In the genomic region with DNA sequence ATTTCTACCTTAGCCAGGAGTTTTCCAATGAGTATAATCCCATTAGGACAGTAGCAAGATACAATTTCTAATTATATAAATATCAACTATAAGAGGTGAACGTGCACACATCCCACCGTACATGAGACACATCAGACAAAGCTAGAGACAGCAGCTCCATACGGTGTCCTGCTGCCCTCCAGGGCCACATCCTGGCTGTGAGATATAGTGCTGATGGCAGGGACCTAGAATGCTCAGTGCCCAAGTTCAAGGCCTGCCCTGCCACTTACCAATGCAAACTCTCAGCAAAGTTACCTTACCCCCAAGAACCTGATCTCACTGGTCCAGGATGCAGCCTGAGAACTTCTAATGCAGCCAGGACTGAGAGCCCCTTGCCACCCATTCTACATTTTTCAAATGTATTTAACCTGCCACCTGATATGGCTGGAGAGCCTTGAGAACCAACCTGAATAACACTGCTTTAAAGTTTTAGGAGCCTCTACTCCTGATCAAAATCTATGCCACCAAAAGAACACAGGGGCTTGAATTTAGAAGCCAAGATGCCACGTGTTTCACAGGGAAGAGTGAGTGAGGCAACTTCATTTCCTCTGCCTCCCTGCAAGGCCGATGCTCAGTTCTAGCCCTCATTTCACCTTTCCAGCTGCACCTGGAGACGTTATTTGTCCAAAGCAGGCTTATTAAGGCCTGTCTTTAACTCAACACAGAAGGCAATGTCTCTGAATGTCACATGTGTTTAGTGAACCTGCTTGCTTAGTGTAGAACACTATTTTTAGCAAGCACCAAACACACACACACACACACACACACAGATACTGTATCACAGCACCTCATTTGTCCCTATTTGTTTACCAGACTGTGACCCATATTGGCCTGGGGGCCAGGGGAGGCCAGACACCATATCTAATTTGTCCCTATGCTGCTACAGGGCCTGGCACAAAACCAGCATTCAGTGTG, we compare ENCODE assay signal across 13 cellular contexts. TPM values are rescaled to one million over a fixed set of nuclear protein-coding genes. Genes with fewer than 3 reads are reported as not detected.
A peak's percentile ranks its signal among the peaks of the same experiment; 100 is the strongest.
DNase-seq lines count a peak whose midpoint lies in the region; ATAC-seq and TF ChIP-seq lines count a peak whose summit lies in the region.
"Had no signal": no experiment of that assay in that cellular context is flagged by ENCODE, and none has a peak within 500 bp of the region (broad histone marks: within the 10 kb centered on the region; RNA-seq: fewer than 3 reads in every experiment).

No MANE protein-coding gene starts in this region.

- intact Hi-C loops in sigmoid colon (cut with DNase I): no loop called here

- H3K4me1 ChIP-seq in sigmoid colon: peaks cover 0 to 30% (median 27%) of the 10 kb centered on the region in 4 donors
- H3K4me1 ChIP-seq: HAP-1 had no signal

- no peak overlapping the region for H3K4me3 ChIP-seq in sigmoid colon
- H3K4me3 ChIP-seq: HAP-1, thyroid gland had no signal

- TF ChIP-seq CTCF in sigmoid colon (IDR thresholded peaks at IDR 0.05): no peak

- H3K9me3 ChIP-seq in sigmoid colon: no peaks in the 10 kb centered on the region
- H3K9me3 ChIP-seq: HAP-1, thyroid gland had no signal

- H3K27ac Mint-ChIP-seq in activated T-cell treated with anti-CD3 and anti-CD28 coated beads, Interleukin-2, amount 50 U/mL, for 24 hours: peak overlapping the region; percentile 100
- H3K27ac Mint-ChIP-seq in activated T-cell treated with anti-CD3 and anti-CD28 coated beads, Interleukin-2, amount 50 U/mL, for 72 hours: peak overlapping the region; percentile 72

- no peaks in the 10 kb centered on the region for H3K27me3 Mint-ChIP-seq in activated T-cell treated with anti-CD3 and anti-CD28 coated beads, Interleukin-2, amount 50 U/mL, for 24 hours
- no peaks in the 10 kb centered on the region for H3K27me3 Mint-ChIP-seq in activated T-cell treated with anti-CD3 and anti-CD28 coated beads, Interleukin-2, amount 50 U/mL, for 72 hours (ENCODE audit: low read depth)

- DNase-seq in activated T-cell treated with anti-CD3 and anti-CD28 coated beads, Interleukin-2, amount 50 U/mL, for 24 hours: no peak
- DNase-seq in activated T-cell treated with anti-CD3 and anti-CD28 coated beads for 4 hours (no peak), NCI-H2029 treated with DMSO at 0.1 percent for 48 hours (lab: John Stamatoyannopoulos, UW) (peak; percentile 95), sigmoid colon (peak; percentile 29), NCI-H82 treated with DMSO at 0.1 percent for 48 hours (lab: John Stamatoyannopoulos, UW; ENCODE audit: unreplicated experiment) (no peak)
- no peak for DNase-seq in activated T-cell treated with anti-CD3 and anti-CD28 coated beads, Interleukin-2, amount 50 U/mL, for 72 hours
- DNase-seq: left colon; NCI-H1930; stimulated activated CD4-positive, alpha-beta T cell treated with anti-CD3 and anti-CD28 coated beads, Interleukin-4, amount 100 ng/mL, for 4 hours; thyroid gland had no signal

- peak overlapping the region; percentile 60 for H3K4me3 Mint-ChIP-seq in activated T-cell treated with anti-CD3 and anti-CD28 coated beads, Interleukin-2, amount 50 U/mL, for 24 hours
- peak overlapping the region; percentile 66 to 71 for H3K4me3 Mint-ChIP-seq in activated T-cell treated with anti-CD3 and anti-CD28 coated beads, Interleukin-2, amount 50 U/mL, for 72 hours

- no peak for TF ChIP-seq POLR2A in sigmoid colon (IDR thresholded peaks at IDR 0.05)

- H3K9me3 Mint-ChIP-seq in activated T-cell treated with anti-CD3 and anti-CD28 coated beads, Interleukin-2, amount 50 U/mL, for 24 hours: no peaks in the 10 kb centered on the region
- no peaks in the 10 kb centered on the region for H3K9me3 Mint-ChIP-seq in activated T-cell treated with anti-CD3 and anti-CD28 coated beads, Interleukin-2, amount 50 U/mL, for 72 hours

- no peak for ATAC-seq in activated T-cell treated with anti-CD3 and anti-CD28 coated beads, Interleukin-2, amount 50 U/mL, for 72 hours (replicated peaks in 1 of 2)
- ATAC-seq in GM21447 (IDR thresholded peaks at IDR 0.05; ENCODE audit: unreplicated experiment) (no peak), GM21737 (IDR thresholded peaks at IDR 0.05; ENCODE audit: unreplicated experiment) (no peak)
- ATAC-seq: left colon had no signal

- no peaks in the 10 kb centered on the region for H3K27me3 ChIP-seq in sigmoid colon
- H3K27me3 ChIP-seq: thyroid gland had no signal

- WGBS in sigmoid colon, 2 donors: 54 to 59% methylated on average over 6 of the region's 6 CpGs

- peaks cover 91% of the 10 kb centered on the region for H3K36me3 Mint-ChIP-seq in activated T-cell treated with anti-CD3 and anti-CD28 coated beads, Interleukin-2, amount 50 U/mL, for 24 hours (ENCODE audit: low read depth)
- H3K36me3 Mint-ChIP-seq in activated T-cell treated with anti-CD3 and anti-CD28 coated beads, Interleukin-2, amount 50 U/mL, for 72 hours (ENCODE audit: insufficient read depth in 2 of 2): peaks cover 10% of the 10 kb centered on the region in 2 donors

- H3K36me3 ChIP-seq in sigmoid colon: no peaks in the 10 kb centered on the region
- H3K36me3 ChIP-seq: HAP-1, thyroid gland had no signal

- peaks cover 94% of the 10 kb centered on the region for H3K4me1 Mint-ChIP-seq in activated T-cell treated with anti-CD3 and anti-CD28 coated beads, Interleukin-2, amount 50 U/mL, for 24 hours (ENCODE audit: low read depth)
- H3K4me1 Mint-ChIP-seq in activated T-cell treated with anti-CD3 and anti-CD28 coated beads, Interleukin-2, amount 50 U/mL, for 72 hours (ENCODE audit: low read depth): peaks cover 100% of the 10 kb centered on the region

- H3K27ac ChIP-seq in sigmoid colon: no peak overlapping the region
- H3K27ac ChIP-seq: thyroid gland had no signal

- TF ChIP-seq EP300 in sigmoid colon (IDR thresholded peaks at IDR 0.05): no peak

RNA-seq across cellular contexts. Expression of a gene that starts 6.1 kb away (rescaled TPM):
- total RNA-seq in activated T-cell treated with anti-CD3 and anti-CD28 coated beads, Interleukin-2, amount 50 U/mL, for 72 hours: 10 to 100 TPM; 29.4 to 39.9 TPM
- total RNA-seq in sigmoid colon: 10 to 100 TPM in 1 of 4 donors, 1 to 10 TPM in 3; 3.5 to 16.9 (median 5.8) TPM
- 1 to 10 TPM; 1.4 to 5.4 (median 1.8) TPM for polyA plus RNA-seq in sigmoid colon

Comparison
In these comparisons a context has a peak if more than half of its experiments do, and no peak if none do; other contexts are left out.
1. DNase-seq: peak in NCI-H2029 treated with DMSO at 0.1 percent for 48 hours (single experiment) and sigmoid colon (single experiment); none in activated T-cell treated with anti-CD3 and anti-CD28 coated beads, Interleukin-2, amount 50 U/mL, for 24 hours (single experiment), activated T-cell treated with anti-CD3 and anti-CD28 coated beads for 4 hours (single experiment), activated T-cell treated with anti-CD3 and anti-CD28 coated beads, Interleukin-2, amount 50 U/mL, for 72 hours (0 of 2) and NCI-H82 treated with DMSO at 0.1 percent for 48 hours (single experiment).